ENCODE assay signal across 8 cellular contexts in genomic region chr6:150866147-150867073, GRCh38. TPM values are rescaled to one million over a fixed set of nuclear protein-coding genes. Genes with fewer than 3 reads are reported as not detected.
DNase-seq lines count a peak whose midpoint lies in the region; ATAC-seq and TF ChIP-seq lines count a peak whose summit lies in the region.

No MANE protein-coding gene starts in this region.

- peak overlapping the region; percentile 87 for H3K9ac ChIP-seq in HUES6 (ENCODE audit: low read length)

- no peaks in the 10 kb centered on the region for H3K27me3 ChIP-seq in HUES6 (ENCODE audit: control insufficient read depth, insufficient read depth, low read length)

- H3K27ac ChIP-seq in HUES6 (ENCODE audit: low read depth, low read length): peak overlapping the region; percentile 92

- no peaks in the 10 kb centered on the region for H3K9me3 ChIP-seq in HUES6 (ENCODE audit: control insufficient read depth, insufficient read depth, low read depth, low read length)

- H3K36me3 Mint-ChIP-seq in activated T-helper 17 cell treated with anti-CD3 and anti-CD28 coated beads, Interleukin-2, amount 50 U/mL, for 72 hours (ENCODE audit: low read depth): peaks cover 15% of the 10 kb centered on the region
- no peaks in the 10 kb centered on the region for H3K36me3 Mint-ChIP-seq in natural killer cell treated with Interleukin-12 subunit alpha and Interleukin-12 subunit beta and Interleukin-15 and Interleukin-18, amount 100 ng/mL, for 72 hours

- peak overlapping the region; percentile 70 for H3K27ac Mint-ChIP-seq in activated T-helper 17 cell treated with anti-CD3 and anti-CD28 coated beads, Interleukin-2, amount 50 U/mL, for 72 hours
- H3K27ac Mint-ChIP-seq in natural killer cell treated with Interleukin-12 subunit alpha and Interleukin-12 subunit beta and Interleukin-15 and Interleukin-18, amount 100 ng/mL, for 72 hours: peak overlapping the region; percentile 73 to 80

- no peak for TF ChIP-seq CTCF in fibroblast of mammary gland (conservative IDR thresholded peaks at IDR 0.05; ENCODE audit: control insufficient read depth, insufficient read depth, low read depth, low read length)

- no peaks in the 10 kb centered on the region; the same call in 1 of the 2 replicates for H3K36me3 ChIP-seq in HUES6 (ENCODE audit: control insufficient read depth, insufficient read depth, low read length)

- DNase-seq in DMS114 treated with DMSO at 0.1 percent for 48 hours (lab: John Stamatoyannopoulos, UW; ENCODE audit: unreplicated experiment) (peak; percentile 8), RKO (ENCODE audit: low spot score) (peak; percentile 83), fibroblast of mammary gland (ENCODE audit: low read depth) (peak; percentile 86)
- DNase-seq in natural killer cell treated with Interleukin-12 subunit alpha and Interleukin-12 subunit beta and Interleukin-15 and Interleukin-18, amount 100 ng/mL, for 72 hours (ENCODE audit: low spot score): peak; percentile 84
- DNase-seq in stimulated activated naive CD4-positive, alpha-beta T cell treated with Interleukin-2 at 50 U/mL for 16 hours (lab: John Stamatoyannopoulos, UW): peak; percentile 79

- H3K4me3 Mint-ChIP-seq in activated T-helper 17 cell treated with anti-CD3 and anti-CD28 coated beads, Interleukin-2, amount 50 U/mL, for 72 hours: peak overlapping the region; percentile 82
- peak overlapping the region; percentile 95 for H3K4me3 Mint-ChIP-seq in natural killer cell treated with Interleukin-12 subunit alpha and Interleukin-12 subunit beta and Interleukin-15 and Interleukin-18, amount 100 ng/mL, for 72 hours

- H3K4me1 Mint-ChIP-seq in activated T-helper 17 cell treated with anti-CD3 and anti-CD28 coated beads, Interleukin-2, amount 50 U/mL, for 72 hours: peaks cover 5% of the 10 kb centered on the region
- peaks cover 11 to 18% of the 10 kb centered on the region in 2 donors for H3K4me1 Mint-ChIP-seq in natural killer cell treated with Interleukin-12 subunit alpha and Interleukin-12 subunit beta and Interleukin-15 and Interleukin-18, amount 100 ng/mL, for 72 hours (ENCODE audit: low read depth in 2 of 2)

- peak; percentile 73 for ATAC-seq in GM21423 (IDR thresholded peaks at IDR 0.05; ENCODE audit: unreplicated experiment)
- peak; percentile 86 for ATAC-seq in activated T-helper 17 cell treated with anti-CD3 and anti-CD28 coated beads, Interleukin-2, amount 50 U/mL, for 72 hours (replicated peaks)
- ATAC-seq in natural killer cell treated with Interleukin-12 subunit alpha and Interleukin-12 subunit beta and Interleukin-15 and Interleukin-18, amount 100 ng/mL, for 72 hours: peak; percentile 87

- H3K4me3 ChIP-seq in HUES6 (ENCODE audit: low read depth, low read length): peak overlapping the region; percentile 64
- H3K4me3 ChIP-seq in fibroblast of mammary gland (ENCODE audit: control insufficient read depth, low read depth, low read length): peak overlapping the region; percentile 77

- peaks cover 11% of the 10 kb centered on the region for H3K27me3 Mint-ChIP-seq in activated T-helper 17 cell treated with anti-CD3 and anti-CD28 coated beads, Interleukin-2, amount 50 U/mL, for 72 hours
- H3K27me3 Mint-ChIP-seq in natural killer cell treated with Interleukin-12 subunit alpha and Interleukin-12 subunit beta and Interleukin-15 and Interleukin-18, amount 100 ng/mL, for 72 hours: peaks cover 17 to 29% of the 10 kb centered on the region in 2 donors

- no peaks in the 10 kb centered on the region for H3K9me3 Mint-ChIP-seq in activated T-helper 17 cell treated with anti-CD3 and anti-CD28 coated beads, Interleukin-2, amount 50 U/mL, for 72 hours
- no peaks in the 10 kb centered on the region for H3K9me3 Mint-ChIP-seq in natural killer cell treated with Interleukin-12 subunit alpha and Interleukin-12 subunit beta and Interleukin-15 and Interleukin-18, amount 100 ng/mL, for 72 hours

- H3K4me1 ChIP-seq in HUES6 (ENCODE audit: control insufficient read depth, insufficient read depth, low read length): peaks cover 8% of the 10 kb centered on the region; the same call in 1 of the 2 replicates

RNA-seq across cellular contexts. Expression of gene MTHFD1L, which starts 0.9 kb away (rescaled TPM):
- total RNA-seq in activated T-helper 17 cell treated with anti-CD3 and anti-CD28 coated beads, Interleukin-2, amount 50 U/mL, for 72 hours: 100 to 1,000 TPM in 1 of 2 donors, 10 to 100 TPM in 1; 58.0 to 107 TPM
- 100 to 1,000 TPM in 1 of 2 donors, 10 to 100 TPM in 1; 47.2 to 119 TPM for total RNA-seq in natural killer cell treated with Interleukin-12 subunit alpha and Interleukin-12 subunit beta and Interleukin-15 and Interleukin-18, amount 100 ng/mL, for 72 hours

Comparison
In these comparisons a context has a peak if more than half of its experiments do, and no peak if none do; other contexts are left out.
1. Peak in every context shown above with its lines: DNase-seq, ATAC-seq, H3K4me3 ChIP-seq and H3K27ac ChIP-seq.
2. DNase-seq: peak in every context shown above with its lines; median percentile 86 in fibroblast of mammary gland; 84 in natural killer cell treated with Interleukin-12 subunit alpha and Interleukin-12 subunit beta and Interleukin-15 and Interleukin-18, amount 100 ng/mL, for 72 hours; 83 in RKO; 79 in stimulated activated naive CD4-positive, alpha-beta T cell treated with Interleukin-2 at 50 U/mL for 16 hours; 8 in DMS114 treated with DMSO at 0.1 percent for 48 hours.